Comparison of ENCODE assay signal across 9 cellular contexts in genomic region chr6:160028487-160029275, GRCh38. TPM values are rescaled to one million over a fixed set of nuclear protein-coding genes. Genes with fewer than 3 reads are reported as not detected.
DNase-seq lines count a peak whose midpoint lies in the region; ATAC-seq and TF ChIP-seq lines count a peak whose summit lies in the region.
"Had no signal": no experiment of that assay in that cellular context is flagged by ENCODE, and none has a peak within 500 bp of the region (broad histone marks: within the 10 kb centered on the region; RNA-seq: fewer than 3 reads in every experiment).

No MANE protein-coding gene starts in this region.

- no peak overlapping the region for H4K91ac ChIP-seq in H9 (ENCODE audit: insufficient read length, low read depth, low read length)
- no peak overlapping the region for H4K91ac ChIP-seq in mesenchymal stem cell (ENCODE audit: low read length)

- no peak overlapping the region for H2BK20ac ChIP-seq in H9 (ENCODE audit: low read depth, low read length, poor library complexity, severe bottlenecking)

- intact Hi-C loops in uterus (cut with DNase I; ENCODE audit: low total_unique reads): no loop called here
- intact Hi-C loops in lower lobe of right lung (cut with DNase I): no loop called here

- H3K14ac ChIP-seq in H9 (ENCODE audit: insufficient read depth, low read length): no peak overlapping the region
- H3K14ac ChIP-seq in mesenchymal stem cell (ENCODE audit: low read length in 2 of 2): peak overlapping the region in 1 of 2 experiments; percentile 37

- no peak overlapping the region for H3K4me3 Mint-ChIP-seq in H9
- H3K4me3 Mint-ChIP-seq in WTC11: no peak overlapping the region

- H3K23ac ChIP-seq in H9 (ENCODE audit: insufficient read length, low read depth, low read length) (no peak overlapping the region), mesenchymal stem cell (ENCODE audit: low read length in 2 of 2) (no peak overlapping the region)

- H3K18ac ChIP-seq in H9 (ENCODE audit: insufficient read length, low read depth, low read length) (no peak overlapping the region), mesenchymal stem cell (ENCODE audit: low read depth in 1 of 2, low read length in 2 of 2) (no peak overlapping the region)

- no peak overlapping the region for H2BK5ac ChIP-seq in H9 (ENCODE audit: insufficient read length, low read length)
- H2BK5ac ChIP-seq in mesenchymal stem cell (ENCODE audit: low read depth, low read length, poor library complexity, severe bottlenecking): no peak overlapping the region

- ATAC-seq in WTC11 (peak; percentile 32; the same call in 1 of the 2 replicates), lower lobe of right lung (no peak)

- no peaks in the 10 kb centered on the region for H3K4me1 ChIP-seq in H9 (ENCODE audit: insufficient read depth, low read length)
- peaks cover 18% of the 10 kb centered on the region for H3K4me1 ChIP-seq in mesenchymal stem cell (ENCODE audit: control insufficient read depth, insufficient read depth, low read depth, low read length)
- H3K4me1 ChIP-seq in uterus: no peaks in the 10 kb centered on the region
- peaks cover 19% of the 10 kb centered on the region for H3K4me1 ChIP-seq in lower lobe of right lung

- H3K4me1 Mint-ChIP-seq in H9: peaks cover 0 to 8% of the 10 kb centered on the region in 2 experiments; a peak in 2 of 4 replicates
- H3K4me1 Mint-ChIP-seq in WTC11: no peaks in the 10 kb centered on the region

- H4K20me1 ChIP-seq in H9 (ENCODE audit: control insufficient read depth, insufficient read depth, insufficient read length): no peaks in the 10 kb centered on the region

- H3K4me3 ChIP-seq in mesenchymal stem cell (ENCODE audit: insufficient read depth in 1 of 2, low read depth in 1 of 2, low read length in 2 of 2) (no peak overlapping the region), uterus (no peak overlapping the region), lower lobe of right lung (no peak overlapping the region)

- H2AFZ ChIP-seq in H9 (ENCODE audit: low read length): no peak overlapping the region
- peak overlapping the region; percentile 10 for H2AFZ ChIP-seq in mesenchymal stem cell (ENCODE audit: low read depth, low read length)

- POLR2A ChIA-PET in WTC11 (lab: Charles Lee): no interaction called here

- no peaks in the 10 kb centered on the region for H3K9me3 ChIP-seq in H9 (ENCODE audit: control insufficient read depth, low read depth, low read length)
- H3K9me3 ChIP-seq in mesenchymal stem cell (ENCODE audit: control insufficient read depth, low read length): no peaks in the 10 kb centered on the region
- no peaks in the 10 kb centered on the region for H3K9me3 ChIP-seq in uterus
- H3K9me3 ChIP-seq in lower lobe of right lung: no peaks in the 10 kb centered on the region

- H2BK15ac ChIP-seq in H9 (ENCODE audit: low read depth, low read length) (no peak overlapping the region), mesenchymal stem cell (ENCODE audit: low read depth, poor library complexity, severe bottlenecking) (no peak overlapping the region)

- H3K4ac ChIP-seq in H9 (ENCODE audit: low read depth, low read length): no peak overlapping the region
- no peak overlapping the region for H3K4ac ChIP-seq in mesenchymal stem cell (ENCODE audit: low read depth in 1 of 2, low read length in 2 of 2)

- H2BK120ac ChIP-seq in H9 (ENCODE audit: low read depth, low read length, poor library complexity, severe bottlenecking) (no peak overlapping the region), mesenchymal stem cell (ENCODE audit: low read depth, low read length) (no peak overlapping the region)

- H2BK12ac ChIP-seq in H9 (ENCODE audit: insufficient read length, low read depth, low read length): no peak overlapping the region
- H2BK12ac ChIP-seq in mesenchymal stem cell (ENCODE audit: low read length in 2 of 2): no peak overlapping the region

- H3K27ac ChIP-seq in H9 (ENCODE audit: insufficient read length, low read depth, low read length) (no peak overlapping the region), mesenchymal stem cell (ENCODE audit: low read length, poor library complexity, severe bottlenecking) (no peak overlapping the region), uterus (peak overlapping the region in 1 of 2 donors; percentile 87), lower lobe of right lung (no peak overlapping the region)

- H3K79me2 ChIP-seq in H9 (ENCODE audit: insufficient read depth, low read length): no peaks in the 10 kb centered on the region

- no peak overlapping the region for H3T11ph ChIP-seq in H9 (ENCODE audit: low read length)

- H3K9ac ChIP-seq in H9 (ENCODE audit: extremely low read depth, insufficient read length, low read length): no peak overlapping the region
- no peak overlapping the region for H3K9ac ChIP-seq in mesenchymal stem cell (ENCODE audit: low read length)

- H2AK5ac ChIP-seq in H9 (ENCODE audit: insufficient read length, low read length): no peak overlapping the region
- no peak overlapping the region for H2AK5ac ChIP-seq in mesenchymal stem cell (ENCODE audit: low read length, severe bottlenecking)

- DNase-seq in H9 (no peak), WTC11 (ENCODE audit: low spot score) (no peak), mesenchymal stem cell (no peak), GM03348 (ENCODE audit: low spot score) (no peak), NCI-H2196 treated with DMSO at 0.1 percent for 48 hours (lab: John Stamatoyannopoulos, UW; ENCODE audit: unreplicated experiment) (no peak), uterus (no peak), lower lobe of right lung (no peak)
- DNase-seq: DMS153 had no signal

- no peak overlapping the region for H4K8ac ChIP-seq in H9 (replicated peaks; ENCODE audit: insufficient read length, low read depth, low read length)
- no peak overlapping the region for H4K8ac ChIP-seq in mesenchymal stem cell (ENCODE audit: low read length)

- 0 out of 3 replicates have a peak, but pooled peaks have one; percentile 15 for TF ChIP-seq CTCF in GM12872 (IDR thresholded peaks at IDR 0.05; ENCODE audit: insufficient read depth, low read depth, low read length)
- no peak for TF ChIP-seq CTCF in H9 (conservative IDR thresholded peaks at IDR 0.05)
- no peak for TF ChIP-seq CTCF in WTC11 (IDR thresholded peaks at IDR 0.05)
- TF ChIP-seq CTCF in uterus (IDR thresholded peaks at IDR 0.05): no peak
- TF ChIP-seq CTCF in lower lobe of right lung (IDR thresholded peaks at IDR 0.05): no peak

- H3K79me1 ChIP-seq in H9 (ENCODE audit: insufficient read depth, low read depth, low read length, poor library complexity, severe bottlenecking): no peaks in the 10 kb centered on the region
- peaks cover 31% of the 10 kb centered on the region for H3K79me1 ChIP-seq in mesenchymal stem cell (replicated peaks; ENCODE audit: low read length, poor library complexity, severe bottlenecking)

- H3K9me3 Mint-ChIP-seq in H9 (no peaks in the 10 kb centered on the region), WTC11 (no peaks in the 10 kb centered on the region)

- H3K4me2 ChIP-seq in H9 (ENCODE audit: insufficient read depth, insufficient read length, low read length) (no peak overlapping the region), mesenchymal stem cell (ENCODE audit: low read length, poor library complexity, severe bottlenecking) (no peak overlapping the region)

- no CpG with 5 or more reads among the region's 8 CpGs for WGBS in H9 (ENCODE audit: extremely low coverage, insufficient read length, low lambda C conversion rate)
- WGBS in mesenchymal stem cell: 97% methylated on average over 5 of the region's 8 CpGs

- H3K27ac Mint-ChIP-seq in H9 (peak overlapping the region in 2 of 3 experiments; percentile 24 to 82; a peak in 4 of 7 replicates), WTC11 (peak overlapping the region; percentile 94; the same call in 1 of the 2 replicates)

- H3K36me3 Mint-ChIP-seq in H9 (ENCODE audit: insufficient read depth in 1 of 3, low read depth in 3 of 3) (peaks cover 33 to 72% (median 67%) of the 10 kb centered on the region in 3 experiments; a peak in 6 of 7 replicates), WTC11 (peaks cover 52% of the 10 kb centered on the region)

- H4K5ac ChIP-seq in H9 (ENCODE audit: insufficient read length, low read depth, low read length): no peak overlapping the region

- CTCF ChIA-PET in WTC11 (lab: Charles Lee): interaction anchor here (0.6 to 1.0 kb wide), 2 partner anchors 60 to 680 kb away, joined by 3 read pairs; no protein-coding TSS in a partner anchor

- no peak overlapping the region for H3K56ac ChIP-seq in H9 (ENCODE audit: insufficient read length, low read depth, low read length)

- TF ChIP-seq POLR2A in uterus (IDR thresholded peaks at IDR 0.05): no peak

- H3K27me3 Mint-ChIP-seq in H9 (ENCODE audit: low read depth) (no peaks in the 10 kb centered on the region), WTC11 (ENCODE audit: low read depth) (no peaks in the 10 kb centered on the region)

- peaks cover 38 to 84% of the 10 kb centered on the region in 2 experiments for H3K36me3 ChIP-seq in mesenchymal stem cell (ENCODE audit: control insufficient read depth in 1 of 2, insufficient read depth in 2 of 2, low read depth in 1 of 2, low read length in 2 of 2)
- H3K36me3 ChIP-seq in uterus: no peaks in the 10 kb centered on the region
- H3K36me3 ChIP-seq in lower lobe of right lung: peaks cover 88% of the 10 kb centered on the region

- H3K27me3 ChIP-seq in H9 (ENCODE audit: insufficient read depth, low read length): no peaks in the 10 kb centered on the region
- no peaks in the 10 kb centered on the region for H3K27me3 ChIP-seq in mesenchymal stem cell (ENCODE audit: control insufficient read depth in 1 of 2, insufficient read depth in 1 of 2, low read length in 2 of 2)
- no peaks in the 10 kb centered on the region for H3K27me3 ChIP-seq in uterus
- no peaks in the 10 kb centered on the region for H3K27me3 ChIP-seq in lower lobe of right lung (ENCODE audit: low read depth)

- H3K23me2 ChIP-seq in H9 (ENCODE audit: insufficient read length, low read depth, low read length, poor library complexity, severe bottlenecking): no peaks in the 10 kb centered on the region

TF ChIP-seq in WTC11, 78 proteins besides CTCF, POLR2A, EP300 and RAD21 (continues in another document):
- TF ChIP-seq NR3C1 (CRISPR knock-in tag; conservative IDR thresholded peaks at IDR 0.05; ENCODE audit: low read depth): no peak

RNA-seq across cellular contexts. Expression of gene IGF2R, which starts 59.8 kb away (rescaled TPM):
- 62.9 and 66.7 TPM in 2 replicates for total RNA-seq in H9 (2021)
- total RNA-seq in WTC11 (2021): 59.4 to 75.3 TPM (median 62.3 TPM) in 3 replicates
- 109 TPM for polyA plus RNA-seq in mesenchymal stem cell (2013, experiment 1 of 2)
- polyA plus RNA-seq in mesenchymal stem cell (2013, experiment 2 of 2): 99.8 TPM
- 10 to 100 TPM; 36.5 to 91.7 (median 61.7) TPM for total RNA-seq in uterus
- 156 TPM for total RNA-seq in lower lobe of right lung
